ENCODE assay signal across 8 cellular contexts in genomic region chr16:23905027-23905426, GRCh38.
DNase-seq lines count a peak whose midpoint lies in the region; ATAC-seq and TF ChIP-seq lines count a peak whose summit lies in the region.

No MANE protein-coding gene starts in this region.

- H3K4me3 ChIP-seq in esophagus squamous epithelium, result no peak overlapping the region
- H3K4me3 ChIP-seq in psoas muscle, result no peak overlapping the region

- DNase-seq in AG08395 (ENCODE audit: low spot score) (peak; percentile 70), RPMI7951 (ENCODE audit: low read depth) (peak; percentile 85), esophagus squamous epithelium (lab: John Stamatoyannopoulos, UW) (no peak), myocyte (ENCODE audit: low read depth) (peak; percentile 6), retina (no peak), psoas muscle (no peak)

- peak overlapping the region in 3 of 4 donors; percentile 22 to 64 (median 52) for H3K27ac ChIP-seq in esophagus squamous epithelium
- H3K27ac ChIP-seq in psoas muscle, result no peak overlapping the region

- H3K9me3 ChIP-seq in esophagus squamous epithelium (no peaks in the 10 kb centered on the region), psoas muscle (no peaks in the 10 kb centered on the region)

- TF ChIP-seq CTCF in esophagus squamous epithelium (IDR thresholded peaks at IDR 0.05) (no peak), psoas muscle (IDR thresholded peaks at IDR 0.05) (no peak)

- H3K36me3 ChIP-seq in esophagus squamous epithelium (no peaks in the 10 kb centered on the region), psoas muscle (ENCODE audit: insufficient read depth in 1 of 2, low read depth in 1 of 2) (no peaks in the 10 kb centered on the region)

- ATAC-seq in HG02973 (IDR thresholded peaks at IDR 0.05; ENCODE audit: unreplicated experiment), result no peak
- no peak for ATAC-seq in GM18519 (IDR thresholded peaks at IDR 0.05; ENCODE audit: low FRiP score, unreplicated experiment)
- ATAC-seq in psoas muscle, result no peak

- WGBS in esophagus squamous epithelium, 2 donors, result 25 to 32% methylated on average over 6 to 7 of the region's 8 CpGs
- 9 to 20% (median 12%) methylated on average over 8 of the region's 8 CpGs for WGBS in psoas muscle, 3 donors

- no peaks in the 10 kb centered on the region for H3K27me3 ChIP-seq in esophagus squamous epithelium
- no peaks in the 10 kb centered on the region for H3K27me3 ChIP-seq in psoas muscle (ENCODE audit: insufficient read depth in 3 of 3, low read length in 2 of 3)

- no peak for TF ChIP-seq POLR2A in esophagus squamous epithelium (IDR thresholded peaks at IDR 0.05)

- intact Hi-C loops in esophagus squamous epithelium (cut with DNase I), result no loop called here
- intact Hi-C loops in psoas muscle (cut with DNase I), result no loop called here

- no peaks in the 10 kb centered on the region for H3K4me1 ChIP-seq in esophagus squamous epithelium
- H3K4me1 ChIP-seq in psoas muscle, result no peaks in the 10 kb centered on the region

Comparison
In these comparisons a context has a peak if more than half of its experiments do, and no peak if none do; other contexts are left out.
1. DNase-seq: peak in AG08395 (single experiment), RPMI7951 (single experiment) and myocyte (single experiment); none in esophagus squamous epithelium (single experiment), retina (single experiment) and psoas muscle (0 of 2).